11 cellular contexts compared by ENCODE assay signal in the genomic region with DNA sequence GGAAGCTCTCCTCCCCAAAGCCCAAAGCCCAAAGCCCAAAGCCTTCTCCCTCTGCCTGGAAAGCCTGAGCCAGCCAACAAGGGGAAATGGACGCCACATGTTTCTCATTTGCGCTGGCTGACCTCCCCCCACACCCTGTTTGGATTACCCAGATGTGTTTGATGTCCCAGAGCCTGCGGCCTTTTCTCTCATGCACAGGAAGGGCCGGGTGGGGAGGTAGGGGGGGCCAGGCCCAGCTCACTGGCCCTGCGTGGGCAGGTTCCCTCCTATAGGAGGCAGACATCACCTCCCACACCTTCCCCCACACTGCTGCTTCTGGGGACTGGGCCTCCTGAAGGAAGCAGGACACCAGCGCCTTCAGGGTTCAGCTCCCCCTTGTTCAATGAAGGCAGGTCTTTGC.
A peak's percentile ranks its signal among the peaks of the same experiment; 100 is the strongest.
DNase-seq lines count a peak whose midpoint lies in the region; TF ChIP-seq lines count a peak whose summit lies in the region.
"Had no signal": no experiment of that assay in that cellular context is flagged by ENCODE, and none has a peak within 500 bp of the region (broad histone marks: within the 10 kb centered on the region; RNA-seq: fewer than 3 reads in every experiment).

No MANE protein-coding gene starts in this region.

- peaks cover 99% of the 10 kb centered on the region for H3K79me2 ChIP-seq in fibroblast of lung (ENCODE audit: control insufficient read depth, insufficient read depth, low read length)

- peak overlapping the region; percentile 66 for H2AK5ac ChIP-seq in neuronal stem cell (ENCODE audit: low read depth, low read length)

- H2AFZ ChIP-seq in fibroblast of lung (ENCODE audit: low read length): no peak overlapping the region
- H2AFZ ChIP-seq in neuronal stem cell (ENCODE audit: low read length): no peak overlapping the region

- no peak overlapping the region for H4K8ac ChIP-seq in neuronal stem cell (ENCODE audit: low read depth, low read length)

- no peak overlapping the region for H4K91ac ChIP-seq in neuronal stem cell (ENCODE audit: low read depth, low read length, poor library complexity)

- H3K27me3 ChIP-seq in BLaER1 treated with 17β-estradiol and CSF1 and Interleukin-3, amounts not matched to agents 10 nM and 100 nM: no peaks in the 10 kb centered on the region
- H3K27me3 ChIP-seq in fibroblast of lung (ENCODE audit: control insufficient read depth, insufficient read depth, low read length) (no peaks in the 10 kb centered on the region), neuronal stem cell (ENCODE audit: control insufficient read depth in 3 of 3, insufficient read depth in 3 of 3, low read depth in 1 of 3, low read length in 3 of 3) (peaks cover 0 to 8% (median 0%) of the 10 kb centered on the region in 3 experiments)

- peak overlapping the region; percentile 41 for H3K18ac ChIP-seq in neuronal stem cell (ENCODE audit: low read length)

- H3K4ac ChIP-seq in neuronal stem cell (ENCODE audit: low read length): no peak overlapping the region

- peaks cover 10 to 78% (median 57%) of the 10 kb centered on the region in 11 experiments; a peak in 21 of 22 replicates for H3K36me3 ChIP-seq in BLaER1 treated with 17β-estradiol and CSF1 and Interleukin-3, amounts not matched to agents 10 nM and 100 nM
- peaks cover 28% of the 10 kb centered on the region for H3K36me3 ChIP-seq in fibroblast of lung (ENCODE audit: control insufficient read depth, insufficient read depth, low read length)
- peaks cover 0 to 5% of the 10 kb centered on the region in 2 donors for H3K36me3 ChIP-seq in neuronal stem cell (replicated peaks in 1 of 2; ENCODE audit: control insufficient read depth in 2 of 2, insufficient read depth in 2 of 2, low read length in 2 of 2)

- H3K27ac ChIP-seq in BLaER1 treated with 17β-estradiol and CSF1 and Interleukin-3, amounts not matched to agents 10 nM and 100 nM: peak overlapping the region in 2 of 11 experiments; percentile 6 to 16; a peak in 1 of 22 replicates
- H3K27ac ChIP-seq in fibroblast of lung (ENCODE audit: insufficient read depth, low read length) (peak overlapping the region; percentile 78), neuronal stem cell (replicated peaks; ENCODE audit: low read length) (no peak overlapping the region)

- no peaks in the 10 kb centered on the region for H3K9me3 ChIP-seq in BLaER1 treated with 17β-estradiol and CSF1 and Interleukin-3, amounts not matched to agents 10 nM and 100 nM (replicated peaks in 1 of 11)
- H3K9me3 ChIP-seq in fibroblast of lung (ENCODE audit: control insufficient read depth, insufficient read depth, low read depth, low read length) (no peaks in the 10 kb centered on the region), neuronal stem cell (replicated peaks in 1 of 2; ENCODE audit: control insufficient read depth in 2 of 2, insufficient read depth in 1 of 2, low read depth in 1 of 2, low read length in 2 of 2) (no peaks in the 10 kb centered on the region)

- H3K4me2 ChIP-seq in BLaER1 treated with 17β-estradiol and CSF1 and Interleukin-3, amounts not matched to agents 10 nM and 100 nM: peak overlapping the region; percentile 22 to 100 (median 53); a peak in 19 of 22 replicates
- H3K4me2 ChIP-seq in fibroblast of lung (ENCODE audit: extremely low read depth, insufficient read depth, low read length) (peak overlapping the region; percentile 90), neuronal stem cell (ENCODE audit: insufficient read depth, low read length, poor library complexity, severe bottlenecking) (no peak overlapping the region)

- peaks cover 62 to 77% (median 68%) of the 10 kb centered on the region in 10 experiments for H3K4me1 ChIP-seq in BLaER1 treated with 17β-estradiol and CSF1 and Interleukin-3, amounts not matched to agents 10 nM and 100 nM
- H3K4me1 ChIP-seq in fibroblast of lung (ENCODE audit: control insufficient read depth, extremely low read depth, insufficient read depth, low read length) (peaks cover 53% of the 10 kb centered on the region), neuronal stem cell (ENCODE audit: control insufficient read depth in 2 of 2, insufficient read depth in 1 of 2, low read depth in 1 of 2, low read length in 2 of 2) (peaks cover 20 to 36% of the 10 kb centered on the region in 2 donors)

- DNase-seq in SK-N-DZ (ENCODE audit: low spot score) (peak; percentile 20), fibroblast of lung (ENCODE audit: low read depth in 2 of 2) (peak; percentile 83 to 87), neuronal stem cell (ENCODE audit: low spot score) (no peak), KG1 (lab: John Stamatoyannopoulos, UW) (no peak), NAMALWA (ENCODE audit: low spot score) (no peak), NCI-H1417 treated with DMSO at 0.1 percent for 48 hours (lab: John Stamatoyannopoulos, UW) (no peak), cerebellar cortex (ENCODE audit: low spot score) (no peak)
- DNase-seq: effector CD4-positive, alpha-beta T cell; naive thymus-derived CD4-positive, alpha-beta T cell; small intestine had no signal

- TF ChIP-seq CTCF in fibroblast of lung (conservative IDR thresholded peaks at IDR 0.05 in 1 of 2, IDR thresholded peaks at IDR 0.05 in 1 of 2; ENCODE audit: low read depth in 1 of 2, low read length in 2 of 2): peak in 1 of 2 donors; percentile 39

- H2BK120ac ChIP-seq in neuronal stem cell (ENCODE audit: low read depth, low read length): no peak overlapping the region

- H2BK15ac ChIP-seq in neuronal stem cell (ENCODE audit: low read length): no peak overlapping the region

- no peak overlapping the region for H2BK12ac ChIP-seq in neuronal stem cell (ENCODE audit: low read length)

- peaks cover 46 to 99% (median 99%) of the 10 kb centered on the region in 11 experiments; a peak in 21 of 22 replicates for H4K20me1 ChIP-seq in BLaER1 treated with 17β-estradiol and CSF1 and Interleukin-3, amounts not matched to agents 10 nM and 100 nM
- H4K20me1 ChIP-seq in fibroblast of lung (ENCODE audit: control insufficient read depth, extremely low read depth, insufficient read depth, low read length): peaks cover 18% of the 10 kb centered on the region

- WGBS in neuronal stem cell (ENCODE audit: extremely low coverage in 2 of 2, insufficient read length in 2 of 2, insufficient replicate concordance in 1 of 2), 2 donors: no CpG with 5 or more reads among the region's 6 CpGs

- 0 out of 22 replicates have a peak overlapping the region, but pooled peaks of 1 of the 11 experiments have one; percentile 2 for H3K9ac ChIP-seq in BLaER1 treated with 17β-estradiol and CSF1 and Interleukin-3, amounts not matched to agents 10 nM and 100 nM
- H3K9ac ChIP-seq in fibroblast of lung (ENCODE audit: insufficient read depth, low read length): peak overlapping the region; percentile 20
- H3K9ac ChIP-seq in neuronal stem cell (ENCODE audit: low read depth, low read length, poor library complexity): no peak overlapping the region

- no peaks in the 10 kb centered on the region for H3K79me1 ChIP-seq in neuronal stem cell (ENCODE audit: low read depth, low read length)

- no peak overlapping the region for H3K4me3 ChIP-seq in BLaER1 treated with 17β-estradiol and CSF1 and Interleukin-3, amounts not matched to agents 10 nM and 100 nM
- H3K4me3 ChIP-seq in fibroblast of lung (replicated peaks in 1 of 4; ENCODE audit: control extremely low read depth in 1 of 4, insufficient read depth in 1 of 4, low read depth in 3 of 4, low read length in 4 of 4) (peak overlapping the region in 3 of 4 experiments; percentile 13 to 31 (median 25)), neuronal stem cell (ENCODE audit: low read length in 2 of 2) (no peak overlapping the region)

- H3K14ac ChIP-seq in neuronal stem cell (ENCODE audit: low read length): no peak overlapping the region

- H2BK5ac ChIP-seq in neuronal stem cell (ENCODE audit: low read length): no peak overlapping the region

- no peak overlapping the region for H3K23ac ChIP-seq in neuronal stem cell (ENCODE audit: low read depth, low read length, poor library complexity)

Comparison
In these comparisons a context has a peak if more than half of its experiments do, and no peak if none do; other contexts are left out.
1. H3K4me3 ChIP-seq: peak in fibroblast of lung (3 of 4); none in BLaER1 treated with 17β-estradiol and CSF1 and Interleukin-3, amounts not matched to agents 10 nM and 100 nM (0 of 10) and neuronal stem cell (0 of 2).
2. DNase-seq: peak in SK-N-DZ (single experiment) and fibroblast of lung (2 of 2); none in neuronal stem cell (single experiment), KG1 (single experiment), NAMALWA (single experiment), NCI-H1417 treated with DMSO at 0.1 percent for 48 hours (single experiment) and cerebellar cortex (single experiment).